In genomic region chr2:26178746-26179436, GRCh38 we compare ENCODE assay signal across 8 cellular contexts. TPM values are rescaled to one million over a fixed set of nuclear protein-coding genes. Genes with fewer than 3 reads are reported as not detected.
A peak's percentile ranks its signal among the peaks of the same experiment; 100 is the strongest.
DNase-seq lines count a peak whose midpoint lies in the region; ATAC-seq and TF ChIP-seq lines count a peak whose summit lies in the region.

No MANE protein-coding gene starts in this region.

- peak; percentile 62 for DNase-seq in NCI-H69 (lab: John Stamatoyannopoulos, UW)
- DNase-seq in ecto neural progenitor cell (ENCODE audit: low spot score): peak; percentile 75
- peak; percentile 23 for DNase-seq in mesenchymal stem cell
- DNase-seq in uterus: no peak
- no peak for DNase-seq in LoVo (ENCODE audit: low spot score)

- H2AK5ac ChIP-seq in mesenchymal stem cell (ENCODE audit: low read length, severe bottlenecking): peak overlapping the region; percentile 59

- peak overlapping the region; percentile 92 for H2AFZ ChIP-seq in mesenchymal stem cell (ENCODE audit: low read depth, low read length)

- peak overlapping the region in 1 of 2 experiments; percentile 68 for H2BK12ac ChIP-seq in mesenchymal stem cell (ENCODE audit: low read length in 2 of 2)

- H3K9me3 ChIP-seq in ES-I3 (ENCODE audit: control insufficient read depth, insufficient read depth, low read length): no peaks in the 10 kb centered on the region
- no peaks in the 10 kb centered on the region for H3K9me3 ChIP-seq in mesenchymal stem cell (ENCODE audit: control insufficient read depth, low read length)
- no peaks in the 10 kb centered on the region for H3K9me3 ChIP-seq in uterus

- peak overlapping the region; percentile 91 for H4K8ac ChIP-seq in mesenchymal stem cell (ENCODE audit: low read length)

- peak overlapping the region; percentile 45 to 96 for H3K14ac ChIP-seq in mesenchymal stem cell (ENCODE audit: low read length in 2 of 2)

- H3K4me3 ChIP-seq in mesenchymal stem cell (ENCODE audit: insufficient read depth in 1 of 2, low read depth in 1 of 2, low read length in 2 of 2) (peak overlapping the region; percentile 62 to 75), uterus (peak overlapping the region; percentile 13 to 43)

- H3K4me2 ChIP-seq in mesenchymal stem cell (ENCODE audit: low read length, poor library complexity, severe bottlenecking): peak overlapping the region; percentile 81

- 3% methylated on average over 40 of the region's 48 CpGs for WGBS in mesenchymal stem cell

- H3K4ac ChIP-seq in mesenchymal stem cell (ENCODE audit: low read depth in 1 of 2, low read length in 2 of 2): peak overlapping the region in 1 of 2 experiments; percentile 7

- intact Hi-C loops in uterus (cut with DNase I; ENCODE audit: low total_unique reads): no loop called here

- peak overlapping the region; percentile 67 for H3K18ac ChIP-seq in mesenchymal stem cell (ENCODE audit: low read depth in 1 of 2, low read length in 2 of 2)

- no peak overlapping the region for H3K27ac ChIP-seq in mesenchymal stem cell (ENCODE audit: low read length, poor library complexity, severe bottlenecking)
- H3K27ac ChIP-seq in uterus: no peak overlapping the region

- peaks cover 12% of the 10 kb centered on the region for H3K4me1 ChIP-seq in ES-I3 (ENCODE audit: insufficient read depth, low read length)
- peaks cover 18% of the 10 kb centered on the region for H3K4me1 ChIP-seq in mesenchymal stem cell (ENCODE audit: control insufficient read depth, insufficient read depth, low read depth, low read length)
- H3K4me1 ChIP-seq in uterus: peaks cover 0 to 2% of the 10 kb centered on the region in 2 donors

- TF ChIP-seq CTCF in uterus (IDR thresholded peaks at IDR 0.05): no peak

- H2BK5ac ChIP-seq in mesenchymal stem cell (ENCODE audit: low read depth, low read length, poor library complexity, severe bottlenecking): no peak overlapping the region

- H3K27me3 ChIP-seq in mesenchymal stem cell (ENCODE audit: control insufficient read depth in 1 of 2, insufficient read depth in 1 of 2, low read length in 2 of 2) (peaks cover 29 to 33% of the 10 kb centered on the region in 2 experiments), uterus (peaks cover 5 to 10% of the 10 kb centered on the region in 2 donors)

- TF ChIP-seq POLR2A in uterus (IDR thresholded peaks at IDR 0.05): no peak

- H2BK15ac ChIP-seq in mesenchymal stem cell (ENCODE audit: low read depth, poor library complexity, severe bottlenecking): peak overlapping the region; percentile 36

- H2BK120ac ChIP-seq in mesenchymal stem cell (ENCODE audit: low read depth, low read length): no peak overlapping the region

- H4K91ac ChIP-seq in mesenchymal stem cell (ENCODE audit: low read length): no peak overlapping the region

- H3K23ac ChIP-seq in mesenchymal stem cell (ENCODE audit: low read length in 2 of 2): peak overlapping the region in 1 of 2 experiments; percentile 14

- ATAC-seq in GM18873 (IDR thresholded peaks at IDR 0.05; ENCODE audit: low FRiP score, unreplicated experiment): no peak
- no peak for ATAC-seq in GM19463 (IDR thresholded peaks at IDR 0.05; ENCODE audit: unreplicated experiment)

- no peaks in the 10 kb centered on the region for H3K79me1 ChIP-seq in mesenchymal stem cell (replicated peaks; ENCODE audit: low read length, poor library complexity, severe bottlenecking)

- H3K36me3 ChIP-seq in ES-I3 (ENCODE audit: insufficient read depth, low read length) (no peaks in the 10 kb centered on the region), mesenchymal stem cell (ENCODE audit: control insufficient read depth in 1 of 2, insufficient read depth in 2 of 2, low read depth in 1 of 2, low read length in 2 of 2) (peaks cover 0 to 4% of the 10 kb centered on the region in 2 experiments), uterus (no peaks in the 10 kb centered on the region)

- H3K9ac ChIP-seq in ES-I3 (ENCODE audit: low read depth, low read length): peak overlapping the region; percentile 58
- peak overlapping the region; percentile 63 for H3K9ac ChIP-seq in mesenchymal stem cell (ENCODE audit: low read length)

RNA-seq across cellular contexts. Expression of gene GAREM2, which starts 6.0 kb away (rescaled TPM):
- polyA plus RNA-seq in mesenchymal stem cell (2013, experiment 1 of 2): 6.6 TPM
- 9.1 TPM for polyA plus RNA-seq in mesenchymal stem cell (2013, experiment 2 of 2)
- total RNA-seq in uterus: 1 to 10 TPM in 3 of 4 donors, under 1 TPM in 1; under 0.01 to 5.1 (median 2.2) TPM

Comparison
In these comparisons a context has a peak if more than half of its experiments do, and no peak if none do; other contexts are left out.
1. DNase-seq: peak in NCI-H69 (single experiment), ecto neural progenitor cell (single experiment) and mesenchymal stem cell (single experiment); none in uterus (0 of 2) and LoVo (single experiment).